In the genomic region with DNA sequence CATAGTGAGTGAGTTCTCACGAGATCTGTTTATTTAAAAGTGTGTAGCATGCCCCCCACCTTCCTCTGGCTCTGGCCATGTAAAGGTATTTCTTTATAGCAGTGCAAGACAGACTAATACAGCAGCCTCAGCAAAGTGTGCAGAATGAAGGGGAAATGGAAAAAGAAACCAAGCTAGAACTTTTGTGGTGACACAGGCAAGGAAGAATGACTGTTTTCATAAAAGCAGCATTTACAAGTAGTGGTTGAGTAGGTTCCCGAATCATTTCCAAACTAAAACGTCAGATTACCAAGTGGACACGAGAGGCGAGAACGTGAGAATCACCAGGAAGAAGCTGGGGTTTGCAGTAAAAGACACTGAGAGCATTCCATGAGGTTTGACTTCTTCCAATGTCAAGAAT, we compare ENCODE assay signal across 29 cellular contexts.
DNase-seq lines count a peak whose midpoint lies in the region; ATAC-seq and TF ChIP-seq lines count a peak whose summit lies in the region.
"Had no signal": no experiment of that assay in that cellular context is flagged by ENCODE, and none has a peak within 500 bp of the region (broad histone marks: within the 10 kb centered on the region; RNA-seq: fewer than 3 reads in every experiment).

No MANE protein-coding gene starts in this region.

- H3K79me2 ChIP-seq in MM.1S (ENCODE audit: low read length), result no peaks in the 10 kb centered on the region
- no peaks in the 10 kb centered on the region for H3K79me2 ChIP-seq in mammary epithelial cell (ENCODE audit: insufficient read depth, low read length)

- peak; percentile 61 for ATAC-seq in stimulated activated naive CD8-positive, alpha-beta T cell treated with anti-CD3 and anti-CD28 coated beads, Interleukin-15, amount 100 ng/mL, for 72 hours
- ATAC-seq in stimulated activated naive CD8-positive, alpha-beta T cell treated with anti-CD3 and anti-CD28 coated beads, Interleukin-15, Interleukin-2, amounts not matched to agents 100 U/mL and 50 U/mL, for 24 hours, result no peak
- ATAC-seq in HG02610 (IDR thresholded peaks at IDR 0.05; ENCODE audit: unreplicated experiment) (peak; percentile 66), natural killer cell (no peak)
- ATAC-seq in stimulated activated naive B cell treated with anti-CD40 and anti-IgM and Interleukin-4, amounts not matched to agents 10 μg/mL and 1 μg/mL and 100 μg/mL, for 72 hours (replicated peaks), result peak; percentile 27 to 52
- ATAC-seq: GM23338, K562, PC-3 had no signal

- no peaks in the 10 kb centered on the region for H3K27me3 Mint-ChIP-seq in stimulated activated naive CD8-positive, alpha-beta T cell treated with anti-CD3 and anti-CD28 coated beads, Interleukin-15, amount 100 ng/mL, for 72 hours
- H3K27me3 Mint-ChIP-seq in stimulated activated naive B cell treated with anti-CD40 and anti-IgM and Interleukin-4, amounts not matched to agents 10 μg/mL and 1 μg/mL and 100 μg/mL, for 72 hours, result no peaks in the 10 kb centered on the region
- peaks cover 0 to 4% of the 10 kb centered on the region in 2 donors for H3K27me3 Mint-ChIP-seq in natural killer cell (ENCODE audit: low read depth in 2 of 2)
- H3K27me3 Mint-ChIP-seq: activated CD4-positive, alpha-beta memory T cell treated with anti-CD3 and anti-CD28 coated beads, Interleukin-2, amount 10 ng/mL, durations not matched to agents 7 days and 5 days; naive B cell had no signal

- intact Hi-C loops in natural killer cell (cut with micrococcal nuclease) (no loop called here), mammary epithelial cell (cut with micrococcal nuclease) (no loop called here)

- H3K4me1 ChIP-seq in MM.1S (ENCODE audit: low read length) (peaks cover 7% of the 10 kb centered on the region; the same call in 1 of the 2 replicates), mammary epithelial cell (ENCODE audit: insufficient read depth, low read length) (peaks cover 6% of the 10 kb centered on the region)

- H3K27ac ChIP-seq in MM.1S (ENCODE audit: low read length) (no peak overlapping the region), mammary epithelial cell (ENCODE audit: insufficient read depth, low read depth, low read length) (no peak overlapping the region)

- no peaks in the 10 kb centered on the region for H4K20me1 ChIP-seq in MM.1S (ENCODE audit: insufficient read depth, low read length)
- H4K20me1 ChIP-seq in mammary epithelial cell (ENCODE audit: insufficient read depth, low read length), result no peaks in the 10 kb centered on the region

- H3K9me3 ChIP-seq in MM.1S (replicated peaks; ENCODE audit: insufficient read depth, low read length), result no peaks in the 10 kb centered on the region
- no peaks in the 10 kb centered on the region for H3K9me3 ChIP-seq in mammary epithelial cell (replicated peaks; ENCODE audit: insufficient read depth, low read length)

- no peaks in the 10 kb centered on the region for H3K9me3 Mint-ChIP-seq in stimulated activated naive CD8-positive, alpha-beta T cell treated with anti-CD3 and anti-CD28 coated beads, Interleukin-15, amount 100 ng/mL, for 72 hours
- H3K9me3 Mint-ChIP-seq in stimulated activated naive B cell treated with anti-CD40 and anti-IgM and Interleukin-4, amounts not matched to agents 10 μg/mL and 1 μg/mL and 100 μg/mL, for 72 hours, result no peaks in the 10 kb centered on the region
- H3K9me3 Mint-ChIP-seq in natural killer cell, result no peaks in the 10 kb centered on the region
- H3K9me3 Mint-ChIP-seq: activated CD4-positive, alpha-beta memory T cell treated with anti-CD3 and anti-CD28 coated beads, Interleukin-2, amount 10 ng/mL, durations not matched to agents 7 days and 5 days; CD8-positive, alpha-beta memory T cell; GM23338; naive B cell had no signal

- no peak overlapping the region for H3K4me3 Mint-ChIP-seq in stimulated activated naive CD8-positive, alpha-beta T cell treated with anti-CD3 and anti-CD28 coated beads, Interleukin-15, amount 100 ng/mL, for 72 hours
- no peak overlapping the region for H3K4me3 Mint-ChIP-seq in stimulated activated naive B cell treated with anti-CD40 and anti-IgM and Interleukin-4, amounts not matched to agents 10 μg/mL and 1 μg/mL and 100 μg/mL, for 72 hours
- H3K4me3 Mint-ChIP-seq in natural killer cell, result no peak overlapping the region
- H3K4me3 Mint-ChIP-seq: activated CD4-positive, alpha-beta memory T cell treated with anti-CD3 and anti-CD28 coated beads, Interleukin-2, amount 10 ng/mL, durations not matched to agents 7 days and 5 days; CD8-positive, alpha-beta memory T cell; GM23338; naive B cell had no signal

- no peak for DNase-seq in stimulated activated naive CD8-positive, alpha-beta T cell treated with anti-CD3 and anti-CD28 coated beads, Interleukin-15, amount 100 ng/mL, for 72 hours
- no peak for DNase-seq in stimulated activated naive CD8-positive, alpha-beta T cell treated with anti-CD3 and anti-CD28 coated beads, Interleukin-15, Interleukin-2, amounts not matched to agents 100 U/mL and 50 U/mL, for 24 hours
- DNase-seq in MM.1S (peak; percentile 29), natural killer cell (no peak), medulla oblongata (ENCODE audit: extremely low spot score) (no peak), mammary epithelial cell (no peak)
- no peak for DNase-seq in stimulated activated naive B cell treated with anti-CD40 and anti-IgM and Interleukin-4, amounts not matched to agents 10 μg/mL and 1 μg/mL and 100 μg/mL, for 72 hours
- DNase-seq: activated CD4-positive, alpha-beta memory T cell treated with anti-CD3 and anti-CD28 coated beads, Interleukin-2, amount 10 ng/mL, durations not matched to agents 7 days and 5 days; activated CD4-positive, CD25-positive, alpha-beta regulatory T cell; activated T-cell treated with anti-CD3 and anti-CD28 coated beads, Interleukin-2, amount 50 U/mL, for 1 hour; AML-193; anterior cingulate cortex; caudate nucleus; CD8-positive, alpha-beta memory T cell; dermis blood vessel endothelial cell; GDM1; naive B cell; NCI-H1694; NCI-H2227 treated with DMSO at 0.1 percent for 48 hours; NCI-H774; occipital lobe; PC-3; SHP77; stimulated activated CD4-positive, alpha-beta T cell treated with anti-CD3 and anti-CD28 coated beads, Interleukin-4, amount 100 ng/mL, for 24 hours; SW 1271 had no signal

- CTCF ChIA-PET in mammary epithelial cell (lab: Charles Lee; ENCODE audit: low non-redundant PET), result no interaction called here

- BruUV-seq in mammary epithelial cell (replicated peaks; lab: Mats Ljungman, UMichigan), result no TSS peak

- dilution Hi-C loops in mammary epithelial cell (cut with HindIII; ENCODE audit: low sequenced_read_pairs), result no loop called here

- H3K4me2 ChIP-seq in MM.1S (ENCODE audit: low read depth, low read length), result no peak overlapping the region
- H3K4me2 ChIP-seq in mammary epithelial cell (ENCODE audit: insufficient read depth, low read depth, low read length), result no peak overlapping the region
- H3K4me2 ChIP-seq: GM23338, smooth muscle cell had no signal

- no peak overlapping the region for H3K4me3 ChIP-seq in MM.1S (ENCODE audit: low read length)
- no peak overlapping the region for H3K4me3 ChIP-seq in mammary epithelial cell (replicated peaks in 1 of 3; ENCODE audit: insufficient read depth in 1 of 3, low read depth in 2 of 3, low read length in 3 of 3)
- H3K4me3 ChIP-seq: GM23338, K562, smooth muscle cell had no signal

- H3K36me3 Mint-ChIP-seq in stimulated activated naive B cell treated with anti-CD40 and anti-IgM and Interleukin-4, amounts not matched to agents 10 μg/mL and 1 μg/mL and 100 μg/mL, for 72 hours, result no peaks in the 10 kb centered on the region
- H3K36me3 Mint-ChIP-seq in natural killer cell, result no peaks in the 10 kb centered on the region
- H3K36me3 Mint-ChIP-seq: CD8-positive, alpha-beta memory T cell; naive B cell had no signal

- no peaks in the 10 kb centered on the region for H3K4me1 Mint-ChIP-seq in stimulated activated naive CD8-positive, alpha-beta T cell treated with anti-CD3 and anti-CD28 coated beads, Interleukin-15, amount 100 ng/mL, for 72 hours
- peaks cover 4 to 5% of the 10 kb centered on the region in 2 donors for H3K4me1 Mint-ChIP-seq in stimulated activated naive B cell treated with anti-CD40 and anti-IgM and Interleukin-4, amounts not matched to agents 10 μg/mL and 1 μg/mL and 100 μg/mL, for 72 hours
- no peaks in the 10 kb centered on the region for H3K4me1 Mint-ChIP-seq in natural killer cell
- H3K4me1 Mint-ChIP-seq: CD8-positive, alpha-beta memory T cell; GM23338 had no signal

- 0 out of 2 replicates have a peak, but pooled peaks cover 3% of the 10 kb centered on the region for H3F3A ChIP-seq in MM.1S (ENCODE audit: insufficient read depth, low read length)

- no peak overlapping the region for H2AFZ ChIP-seq in MM.1S (ENCODE audit: low read length)
- H2AFZ ChIP-seq in mammary epithelial cell (ENCODE audit: low read depth, low read length), result no peak overlapping the region
- H2AFZ ChIP-seq: GM23338 had no signal

- H3K27me3 ChIP-seq in MM.1S (replicated peaks; ENCODE audit: insufficient read depth, low read length) (no peaks in the 10 kb centered on the region), mammary epithelial cell (ENCODE audit: insufficient read depth, low read length) (no peaks in the 10 kb centered on the region)

- no peaks in the 10 kb centered on the region for H3K9me2 ChIP-seq in MM.1S (replicated peaks; ENCODE audit: insufficient read depth, low read length)

- no peak for TF ChIP-seq CTCF in MM.1S (IDR thresholded peaks at IDR 0.05; ENCODE audit: low read length)
- no peak for TF ChIP-seq CTCF in natural killer cell (IDR thresholded peaks at IDR 0.05)
- no peak for TF ChIP-seq CTCF in mammary epithelial cell (conservative IDR thresholded peaks at IDR 0.05 in 1 of 2, IDR thresholded peaks at IDR 0.05 in 1 of 2; ENCODE audit: extremely low read depth in 1 of 2, insufficient read depth in 1 of 2, low read depth in 1 of 2, low read length in 2 of 2)

- H3K9ac ChIP-seq in MM.1S (ENCODE audit: low read length), result no peak overlapping the region
- H3K9ac ChIP-seq in mammary epithelial cell (ENCODE audit: insufficient read depth, low read length), result no peak overlapping the region

- no peak overlapping the region for H3K27ac Mint-ChIP-seq in stimulated activated naive CD8-positive, alpha-beta T cell treated with anti-CD3 and anti-CD28 coated beads, Interleukin-15, amount 100 ng/mL, for 72 hours
- no peak overlapping the region for H3K27ac Mint-ChIP-seq in stimulated activated naive B cell treated with anti-CD40 and anti-IgM and Interleukin-4, amounts not matched to agents 10 μg/mL and 1 μg/mL and 100 μg/mL, for 72 hours
- H3K27ac Mint-ChIP-seq in natural killer cell, result no peak overlapping the region
- H3K27ac Mint-ChIP-seq: activated CD4-positive, alpha-beta memory T cell treated with anti-CD3 and anti-CD28 coated beads, Interleukin-2, amount 10 ng/mL, durations not matched to agents 7 days and 5 days; GM23338; naive B cell had no signal

- in situ Hi-C loops in mammary epithelial cell (cut with MboI; ENCODE audit: low sequenced_read_pairs in 2 of 2), result loop anchor here in 1 of 2 donors (25.0 kb wide), 1 partner anchor 557 kb away; no protein-coding TSS in a partner anchor

- H3K36me3 ChIP-seq in MM.1S (replicated peaks; ENCODE audit: insufficient read depth, low read length), result no peaks in the 10 kb centered on the region
- H3K36me3 ChIP-seq in mammary epithelial cell (ENCODE audit: insufficient read depth, low read length), result no peaks in the 10 kb centered on the region

- WGBS in mammary epithelial cell (ENCODE audit: low coverage, missing lambda C conversion rate), result 92% methylated on average over 6 of the region's 6 CpGs

Comparison
In these comparisons a context has a peak if more than half of its experiments do, and no peak if none do; other contexts are left out.
1. ATAC-seq: peak in stimulated activated naive CD8-positive, alpha-beta T cell treated with anti-CD3 and anti-CD28 coated beads, Interleukin-15, amount 100 ng/mL, for 72 hours (single experiment), HG02610 (single experiment) and stimulated activated naive B cell treated with anti-CD40 and anti-IgM and Interleukin-4, amounts not matched to agents 10 μg/mL and 1 μg/mL and 100 μg/mL, for 72 hours (2 of 2); none in stimulated activated naive CD8-positive, alpha-beta T cell treated with anti-CD3 and anti-CD28 coated beads, Interleukin-15, Interleukin-2, amounts not matched to agents 100 U/mL and 50 U/mL, for 24 hours (single experiment) and natural killer cell (0 of 3).